11 cellular contexts compared by ENCODE assay signal in genomic region chr18:77069931-77070330, GRCh38.
DNase-seq lines count a peak whose midpoint lies in the region; ATAC-seq and TF ChIP-seq lines count a peak whose summit lies in the region.
"Had no signal": no experiment of that assay in that cellular context is flagged by ENCODE, and none has a peak within 500 bp of the region (broad histone marks: within the 10 kb centered on the region; RNA-seq: fewer than 3 reads in every experiment).

No MANE protein-coding gene starts in this region.

- H3K9me3 Mint-ChIP-seq in GM23338, result no peaks in the 10 kb centered on the region
- no peaks in the 10 kb centered on the region for H3K9me3 Mint-ChIP-seq in activated naive CD4-positive, alpha-beta T cell treated with anti-CD3 and anti-CD28 coated beads, Interleukin-2, amount 50 U/mL, for 24 hours

- H4K20me1 ChIP-seq in GM23338 (replicated peaks; ENCODE audit: insufficient read depth), result peaks cover 3% of the 10 kb centered on the region; the same call in 1 of the 2 replicates
- H4K20me1 ChIP-seq in hepatocyte (ENCODE audit: insufficient read depth, poor library complexity, severe bottlenecking), result no peaks in the 10 kb centered on the region

- H3K9me2 ChIP-seq in GM23338 (ENCODE audit: insufficient read depth) (no peaks in the 10 kb centered on the region), hepatocyte (replicated peaks; ENCODE audit: insufficient read depth) (no peaks in the 10 kb centered on the region)

- H3K27ac ChIP-seq in ACC112 (ENCODE audit: low read depth, low read length), result peak overlapping the region; percentile 99
- no peak overlapping the region for H3K27ac ChIP-seq in GM23338 (ENCODE audit: low read depth)
- peak overlapping the region; percentile 24 for H3K27ac ChIP-seq in muscle layer of colon (ENCODE audit: low read depth, low read length)
- no peak overlapping the region for H3K27ac ChIP-seq in hepatocyte

- H3K4me3 ChIP-seq in ACC112 (ENCODE audit: low read depth, low read length), result no peak overlapping the region
- no peak overlapping the region for H3K4me3 ChIP-seq in GM23338
- H3K4me3 ChIP-seq in muscle layer of colon (ENCODE audit: low read depth in 1 of 2, low read length in 2 of 2), result no peak overlapping the region
- no peak overlapping the region for H3K4me3 ChIP-seq in hepatocyte

- H3K4me1 Mint-ChIP-seq in GM23338, result peaks cover 24% of the 10 kb centered on the region
- peaks cover 95% of the 10 kb centered on the region for H3K4me1 Mint-ChIP-seq in activated naive CD4-positive, alpha-beta T cell treated with anti-CD3 and anti-CD28 coated beads, Interleukin-2, amount 50 U/mL, for 24 hours

- no peak overlapping the region for H3K4me2 ChIP-seq in GM23338
- H3K4me2 ChIP-seq in hepatocyte, result no peak overlapping the region

- 96% methylated on average over 13 of the region's 13 CpGs for WGBS in hepatocyte (ENCODE audit: low lambda C conversion rate, missing lambda C conversion rate)

- ATAC-seq in GM23338, result no peak
- no peak for ATAC-seq in GM18867 (IDR thresholded peaks at IDR 0.05; ENCODE audit: unreplicated experiment)

- H3K36me3 ChIP-seq in ACC112 (ENCODE audit: insufficient read depth, low read length) (no peaks in the 10 kb centered on the region), GM23338 (ENCODE audit: insufficient read depth) (no peaks in the 10 kb centered on the region), muscle layer of colon (ENCODE audit: insufficient read depth, low read length) (no peaks in the 10 kb centered on the region), hepatocyte (replicated peaks; ENCODE audit: insufficient read depth, low read depth) (no peaks in the 10 kb centered on the region)

- H3K36me3 Mint-ChIP-seq in GM23338 (ENCODE audit: low read depth), result peaks cover 11% of the 10 kb centered on the region; the same call in 2 of the 3 replicates
- peaks cover 16% of the 10 kb centered on the region for H3K36me3 Mint-ChIP-seq in activated naive CD4-positive, alpha-beta T cell treated with anti-CD3 and anti-CD28 coated beads, Interleukin-2, amount 50 U/mL, for 24 hours

- no peaks in the 10 kb centered on the region for H3K79me2 ChIP-seq in ACC112 (ENCODE audit: control insufficient read depth, insufficient read depth, low read length, unreplicated experiment)
- H3K79me2 ChIP-seq in GM23338 (replicated peaks; ENCODE audit: insufficient read depth), result no peaks in the 10 kb centered on the region
- H3K79me2 ChIP-seq in hepatocyte, result peaks cover 16% of the 10 kb centered on the region

- H3K27me3 ChIP-seq in ACC112 (ENCODE audit: insufficient read depth, low read length), result no peaks in the 10 kb centered on the region
- no peaks in the 10 kb centered on the region for H3K27me3 ChIP-seq in GM23338 (ENCODE audit: insufficient read depth)
- H3K27me3 ChIP-seq in muscle layer of colon (ENCODE audit: control insufficient read depth in 1 of 2, insufficient read depth in 2 of 2, low read length in 2 of 2), result no peaks in the 10 kb centered on the region
- no peaks in the 10 kb centered on the region for H3K27me3 ChIP-seq in hepatocyte

- no peak overlapping the region for H3K4me3 Mint-ChIP-seq in GM23338
- H3K4me3 Mint-ChIP-seq in activated naive CD4-positive, alpha-beta T cell treated with anti-CD3 and anti-CD28 coated beads, Interleukin-2, amount 50 U/mL, for 24 hours, result peak overlapping the region; percentile 3

- TF ChIP-seq CTCF in GM23338 (conservative IDR thresholded peaks at IDR 0.05; ENCODE audit: low read depth in 2 of 2), result no peak
- TF ChIP-seq CTCF in hepatocyte (IDR thresholded peaks at IDR 0.05; ENCODE audit: poor library complexity), result no peak

- H2AFZ ChIP-seq in ACC112 (ENCODE audit: low read length, unreplicated experiment) (no peak overlapping the region), GM23338 (no peak overlapping the region), hepatocyte (no peak overlapping the region)

- no peaks in the 10 kb centered on the region for H3F3A ChIP-seq in GM23338 (replicated peaks; ENCODE audit: low read depth)

- H3K27ac Mint-ChIP-seq in GM23338, result 0 out of 2 replicates have a peak overlapping the region, but pooled peaks have one; percentile 39
- peak overlapping the region; percentile 72 for H3K27ac Mint-ChIP-seq in activated naive CD4-positive, alpha-beta T cell treated with anti-CD3 and anti-CD28 coated beads, Interleukin-2, amount 50 U/mL, for 24 hours

- H3K9me3 ChIP-seq in muscle layer of colon (ENCODE audit: low read length) (no peaks in the 10 kb centered on the region), hepatocyte (ENCODE audit: low read depth) (no peaks in the 10 kb centered on the region)

- no peaks in the 10 kb centered on the region for H3K27me3 Mint-ChIP-seq in GM23338 (ENCODE audit: insufficient read depth, low read depth, poor library complexity)
- H3K27me3 Mint-ChIP-seq in activated naive CD4-positive, alpha-beta T cell treated with anti-CD3 and anti-CD28 coated beads, Interleukin-2, amount 50 U/mL, for 24 hours, result no peaks in the 10 kb centered on the region

- peaks cover 76% of the 10 kb centered on the region for H3K4me1 ChIP-seq in ACC112 (ENCODE audit: control insufficient read depth, insufficient read depth, low read length, unreplicated experiment)
- peaks cover 16% of the 10 kb centered on the region for H3K4me1 ChIP-seq in GM23338 (ENCODE audit: insufficient read depth)
- peaks cover 24% of the 10 kb centered on the region for H3K4me1 ChIP-seq in muscle layer of colon (ENCODE audit: insufficient read depth, low read length)
- peaks cover 30% of the 10 kb centered on the region for H3K4me1 ChIP-seq in hepatocyte (ENCODE audit: insufficient read depth)

- DNase-seq in GM23338 (ENCODE audit: low spot score) (no peak), NCI-H2107 treated with DMSO at 0.1 percent for 48 hours (lab: John Stamatoyannopoulos, UW; ENCODE audit: unreplicated experiment) (no peak), hepatocyte (ENCODE audit: low spot score) (no peak), A172 (ENCODE audit: low spot score) (no peak)
- DNase-seq: cortex of kidney, MM.1S, NCI-H526 treated with DMSO at 0.1 percent for 48 hours had no signal

- H3K9ac ChIP-seq in muscle layer of colon (ENCODE audit: low read length), result no peak overlapping the region

TF ChIP-seq in GM23338, 12 proteins besides CTCF, POLR2A, EP300 and RAD21:
- TF ChIP-seq, protein P1, sequence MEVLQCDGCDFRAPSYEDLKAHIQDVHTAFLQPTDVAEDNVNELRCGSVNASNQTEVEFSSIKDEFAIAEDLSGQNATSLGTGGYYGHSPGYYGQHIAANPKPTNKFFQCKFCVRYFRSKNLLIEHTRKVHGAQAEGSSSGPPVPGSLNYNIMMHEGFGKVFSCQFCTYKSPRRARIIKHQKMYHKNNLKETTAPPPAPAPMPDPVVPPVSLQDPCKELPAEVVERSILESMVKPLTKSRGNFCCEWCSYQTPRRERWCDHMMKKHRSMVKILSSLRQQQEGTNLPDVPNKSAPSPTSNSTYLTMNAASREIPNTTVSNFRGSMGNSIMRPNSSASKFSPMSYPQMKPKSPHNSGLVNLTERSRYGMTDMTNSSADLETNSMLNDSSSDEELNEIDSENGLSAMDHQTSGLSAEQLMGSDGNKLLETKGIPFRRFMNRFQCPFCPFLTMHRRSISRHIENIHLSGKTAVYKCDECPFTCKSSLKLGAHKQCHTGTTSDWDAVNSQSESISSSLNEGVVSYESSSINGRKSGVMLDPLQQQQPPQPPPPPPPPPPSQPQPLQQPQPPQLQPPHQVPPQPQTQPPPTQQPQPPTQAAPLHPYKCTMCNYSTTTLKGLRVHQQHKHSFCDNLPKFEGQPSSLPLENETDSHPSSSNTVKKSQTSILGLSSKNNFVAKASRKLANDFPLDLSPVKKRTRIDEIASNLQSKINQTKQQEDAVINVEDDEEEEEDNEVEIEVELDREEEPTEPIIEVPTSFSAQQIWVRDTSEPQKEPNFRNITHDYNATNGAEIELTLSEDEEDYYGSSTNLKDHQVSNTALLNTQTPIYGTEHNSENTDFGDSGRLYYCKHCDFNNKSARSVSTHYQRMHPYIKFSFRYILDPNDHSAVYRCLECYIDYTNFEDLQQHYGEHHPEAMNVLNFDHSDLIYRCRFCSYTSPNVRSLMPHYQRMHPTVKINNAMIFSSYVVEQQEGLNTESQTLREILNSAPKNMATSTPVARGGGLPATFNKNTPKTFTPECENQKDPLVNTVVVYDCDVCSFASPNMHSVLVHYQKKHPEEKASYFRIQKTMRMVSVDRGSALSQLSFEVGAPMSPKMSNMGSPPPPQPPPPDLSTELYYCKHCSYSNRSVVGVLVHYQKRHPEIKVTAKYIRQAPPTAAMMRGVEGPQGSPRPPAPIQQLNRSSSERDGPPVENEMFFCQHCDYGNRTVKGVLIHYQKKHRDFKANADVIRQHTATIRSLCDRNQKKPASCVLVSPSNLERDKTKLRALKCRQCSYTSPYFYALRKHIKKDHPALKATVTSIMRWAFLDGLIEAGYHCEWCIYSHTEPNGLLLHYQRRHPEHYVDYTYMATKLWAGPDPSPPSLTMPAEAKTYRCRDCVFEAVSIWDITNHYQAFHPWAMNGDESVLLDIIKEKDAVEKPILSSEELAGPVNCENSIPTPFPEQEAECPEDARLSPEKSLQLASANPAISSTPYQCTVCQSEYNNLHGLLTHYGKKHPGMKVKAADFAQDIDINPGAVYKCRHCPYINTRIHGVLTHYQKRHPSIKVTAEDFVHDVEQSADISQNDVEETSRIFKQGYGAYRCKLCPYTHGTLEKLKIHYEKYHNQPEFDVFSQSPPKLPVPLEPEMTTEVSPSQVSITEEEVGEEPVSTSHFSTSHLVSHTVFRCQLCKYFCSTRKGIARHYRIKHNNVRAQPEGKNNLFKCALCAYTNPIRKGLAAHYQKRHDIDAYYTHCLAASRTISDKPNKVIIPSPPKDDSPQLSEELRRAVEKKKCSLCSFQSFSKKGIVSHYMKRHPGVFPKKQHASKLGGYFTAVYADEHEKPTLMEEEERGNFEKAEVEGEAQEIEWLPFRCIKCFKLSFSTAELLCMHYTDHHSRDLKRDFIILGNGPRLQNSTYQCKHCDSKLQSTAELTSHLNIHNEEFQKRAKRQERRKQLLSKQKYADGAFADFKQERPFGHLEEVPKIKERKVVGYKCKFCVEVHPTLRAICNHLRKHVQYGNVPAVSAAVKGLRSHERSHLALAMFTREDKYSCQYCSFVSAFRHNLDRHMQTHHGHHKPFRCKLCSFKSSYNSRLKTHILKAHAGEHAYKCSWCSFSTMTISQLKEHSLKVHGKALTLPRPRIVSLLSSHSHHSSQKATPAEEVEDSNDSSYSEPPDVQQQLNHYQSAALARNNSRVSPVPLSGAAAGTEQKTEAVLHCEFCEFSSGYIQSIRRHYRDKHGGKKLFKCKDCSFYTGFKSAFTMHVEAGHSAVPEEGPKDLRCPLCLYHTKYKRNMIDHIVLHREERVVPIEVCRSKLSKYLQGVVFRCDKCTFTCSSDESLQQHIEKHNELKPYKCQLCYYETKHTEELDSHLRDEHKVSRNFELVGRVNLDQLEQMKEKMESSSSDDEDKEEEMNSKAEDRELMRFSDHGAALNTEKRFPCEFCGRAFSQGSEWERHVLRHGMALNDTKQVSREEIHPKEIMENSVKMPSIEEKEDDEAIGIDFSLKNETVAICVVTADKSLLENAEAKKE (CRISPR knock-in tag; IDR thresholded peaks at IDR 0.05), result no peak
- TF ChIP-seq EZH2 (IDR thresholded peaks at IDR 0.05; ENCODE audit: low read depth, unreplicated experiment), result no peak
- no peak for TF ChIP-seq JUNB (IDR thresholded peaks at IDR 0.05; ENCODE audit: unreplicated experiment)
- no peak for TF ChIP-seq POLR2AphosphoS5 (IDR thresholded peaks at IDR 0.05; ENCODE audit: low read depth)

Comparison
In these comparisons a context has a peak if more than half of its experiments do, and no peak if none do; other contexts are left out.
1. H3K27ac ChIP-seq: peak in ACC112 (single experiment) and muscle layer of colon (single experiment); none in GM23338 (single experiment) and hepatocyte (single experiment).